ENCODE assay signal across 8 cellular contexts in genomic region chr6:37101991-37102298, GRCh38.
DNase-seq lines count a peak whose midpoint lies in the region; ATAC-seq, FAIRE-seq and TF ChIP-seq lines count a peak whose summit lies in the region.

No MANE protein-coding gene starts in this region.

- FAIRE-seq in GM12892 (lab: Jason Lieb, UNC) = no peak

- H3K27me3 Mint-ChIP-seq in WTC11 (ENCODE audit: low read depth) = no peaks in the 10 kb centered on the region; the same call in 1 of the 2 replicates

- H3K9me3 ChIP-seq in hepatocyte (ENCODE audit: low read depth) = no peaks in the 10 kb centered on the region
- no peaks in the 10 kb centered on the region for H3K9me3 ChIP-seq in skeletal muscle tissue (ENCODE audit: control insufficient read depth in 3 of 3, low read length in 3 of 3)

- no peaks in the 10 kb centered on the region for H3K9me3 Mint-ChIP-seq in WTC11

- H3K4me1 ChIP-seq in hepatocyte (ENCODE audit: insufficient read depth) = peaks cover 41% of the 10 kb centered on the region
- H3K4me1 ChIP-seq in skeletal muscle tissue (ENCODE audit: control insufficient read depth in 3 of 3, insufficient read depth in 3 of 3, low read length in 3 of 3) = peaks cover 25 to 27% (median 26%) of the 10 kb centered on the region in 3 donors

- no peaks in the 10 kb centered on the region for H4K20me1 ChIP-seq in hepatocyte (ENCODE audit: insufficient read depth, poor library complexity, severe bottlenecking)

- no peak for TF ChIP-seq POLR2A in GM12892 (IDR thresholded peaks at IDR 0.05; ENCODE audit: low read depth, low read length)

- WGBS in hepatocyte (ENCODE audit: low lambda C conversion rate, missing lambda C conversion rate) = 56% methylated on average over 5 of the region's 5 CpGs

- no peaks in the 10 kb centered on the region for H3K79me2 ChIP-seq in hepatocyte

- H3K27ac ChIP-seq in hepatocyte = peak overlapping the region; percentile 94
- H3K27ac ChIP-seq in skeletal muscle tissue (ENCODE audit: low read depth, low read length) = peak overlapping the region; percentile 98

- CTCF ChIA-PET in WTC11 (lab: Charles Lee) = interaction anchor here (0.6 to 3.9 kb wide), 18 partner anchors 24 to 108 kb away, joined by 3 to 37 read pairs (median 6); partner anchors contain the start of gene PIM1

- no peak overlapping the region; the same call in 1 of the 2 replicates for H3K4me3 ChIP-seq in H7 (ENCODE audit: insufficient read depth, low read depth, low read length)
- no peak overlapping the region for H3K4me3 ChIP-seq in hepatocyte
- peak overlapping the region; percentile 24 to 78 (median 67) for H3K4me3 ChIP-seq in skeletal muscle tissue (ENCODE audit: low read length in 3 of 3)

- no peak for TF ChIP-seq CTCF in WTC11 (IDR thresholded peaks at IDR 0.05)
- TF ChIP-seq CTCF in hepatocyte (IDR thresholded peaks at IDR 0.05; ENCODE audit: poor library complexity) = no peak

- H3K36me3 Mint-ChIP-seq in WTC11 = no peaks in the 10 kb centered on the region

- DNase-seq in H7 (peak; percentile 37), WTC11 (ENCODE audit: low spot score) (no peak), hepatocyte (ENCODE audit: low spot score) (no peak), GM12892 (ENCODE audit: insufficient read length) (no peak), amygdala (lab: John Stamatoyannopoulos, UW) (no peak), kidney tubule cell (ENCODE audit: low spot score) (no peak)

- peak overlapping the region; percentile 76 to 92 (median 85) for H3K9ac ChIP-seq in skeletal muscle tissue (ENCODE audit: low read depth in 1 of 3, low read length in 3 of 3)

- ATAC-seq in WTC11 = no peak
- no peak for ATAC-seq in GM18517 (IDR thresholded peaks at IDR 0.05; ENCODE audit: unreplicated experiment)

- H3K27ac Mint-ChIP-seq in WTC11 = peak overlapping the region; percentile 94

- H3K36me3 ChIP-seq in H7 (replicated peaks; ENCODE audit: control insufficient read depth, insufficient read depth, low read length) (no peaks in the 10 kb centered on the region), hepatocyte (replicated peaks; ENCODE audit: insufficient read depth, low read depth) (no peaks in the 10 kb centered on the region), skeletal muscle tissue (ENCODE audit: control insufficient read depth in 3 of 3, insufficient read depth in 3 of 3, low read length in 3 of 3) (no peaks in the 10 kb centered on the region)

- no peak overlapping the region for H2AFZ ChIP-seq in hepatocyte

- peaks cover 57% of the 10 kb centered on the region for H3K4me1 Mint-ChIP-seq in WTC11

- peak overlapping the region; percentile 66 for H3K4me3 Mint-ChIP-seq in WTC11

- H3K27me3 ChIP-seq in H7 (ENCODE audit: control insufficient read depth, insufficient read depth, low read length) = no peaks in the 10 kb centered on the region
- H3K27me3 ChIP-seq in hepatocyte = no peaks in the 10 kb centered on the region
- H3K27me3 ChIP-seq in skeletal muscle tissue (ENCODE audit: control insufficient read depth in 3 of 3, insufficient read depth in 3 of 3, low read length in 3 of 3) = no peaks in the 10 kb centered on the region

- POLR2A ChIA-PET in WTC11 (lab: Charles Lee) = interaction anchor here (0.6 to 4.0 kb wide), 15 partner anchors 9 to 69 kb away, joined by 3 to 38 read pairs (median 5); partner anchors contain the start of gene PIM1

- peak overlapping the region; percentile 74 for H3K4me2 ChIP-seq in hepatocyte

- H3K9me2 ChIP-seq in hepatocyte (replicated peaks; ENCODE audit: insufficient read depth) = no peaks in the 10 kb centered on the region

TF ChIP-seq in WTC11, 78 proteins besides CTCF, POLR2A, EP300 and RAD21:
- TF ChIP-seq MXD4 (CRISPR knock-in tag; IDR thresholded peaks at IDR 0.05; ENCODE audit: borderline replicate concordance) (no peak), EMX1 (CRISPR knock-in tag; IDR thresholded peaks at IDR 0.05) (no peak), JAZF1 (CRISPR knock-in tag; IDR thresholded peaks at IDR 0.05) (no peak), TCF7 (CRISPR knock-in tag; IDR thresholded peaks at IDR 0.05; ENCODE audit: low read depth) (no peak), KAT7 (CRISPR knock-in tag; IDR thresholded peaks at IDR 0.05; ENCODE audit: borderline replicate concordance) (no peak), ATF3 (CRISPR knock-in tag; conservative IDR thresholded peaks at IDR 0.05) (no peak), NFE2L1 (CRISPR knock-in tag; IDR thresholded peaks at IDR 0.05) (no peak), HMGA2 (CRISPR knock-in tag; IDR thresholded peaks at IDR 0.05) (no peak)
TF ChIP-seq in WTC11: peak in this region for 0.

Comparison
In these comparisons a context has a peak if more than half of its experiments do, and no peak if none do; other contexts are left out.
1. H3K4me3 ChIP-seq: peak in skeletal muscle tissue (3 of 3); none in H7 (single experiment) and hepatocyte (single experiment).